11 cellular contexts compared by ENCODE assay signal in the genomic region with DNA sequence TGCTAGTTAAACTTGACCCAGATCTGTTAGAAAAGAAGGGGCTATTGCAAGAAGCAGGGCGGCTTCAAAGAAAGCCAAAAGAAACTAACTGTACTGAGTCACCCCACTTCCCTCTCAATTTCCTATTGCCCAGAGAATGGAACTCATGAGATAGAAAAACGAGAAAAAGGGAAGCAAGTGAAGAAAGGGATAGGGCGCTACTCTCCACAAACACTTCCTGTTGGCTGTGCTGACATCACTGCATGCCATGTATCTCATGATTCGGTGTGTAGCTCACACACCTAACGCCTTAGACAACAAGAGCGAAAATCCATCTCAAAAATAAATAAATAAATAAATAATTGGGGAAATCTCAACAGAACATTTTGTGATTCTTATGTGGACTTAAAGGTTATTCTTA. TPM values are rescaled to one million over a fixed set of nuclear protein-coding genes. Genes with fewer than 3 reads are reported as not detected.
A peak's percentile ranks its signal among the peaks of the same experiment; 100 is the strongest.
DNase-seq lines count a peak whose midpoint lies in the region; ATAC-seq and TF ChIP-seq lines count a peak whose summit lies in the region.
"Had no signal": no experiment of that assay in that cellular context is flagged by ENCODE, and none has a peak within 500 bp of the region (broad histone marks: within the 10 kb centered on the region; RNA-seq: fewer than 3 reads in every experiment).

No MANE protein-coding gene starts in this region.

- no peaks in the 10 kb centered on the region for H3K79me2 ChIP-seq in osteoblast (ENCODE audit: insufficient read depth, low read length)

- no peaks in the 10 kb centered on the region for H4K20me1 ChIP-seq in osteoblast (ENCODE audit: insufficient read depth, low read length)

- TF ChIP-seq CTCF in NB4 (IDR thresholded peaks at IDR 0.05; ENCODE audit: low read depth, low read length): no peak
- TF ChIP-seq CTCF in osteoblast (IDR thresholded peaks at IDR 0.05; ENCODE audit: extremely low read depth, low read depth, low read length): no peak
- TF ChIP-seq CTCF in colonic mucosa (IDR thresholded peaks at IDR 0.05): no peak

- no peak overlapping the region for H3K4me3 ChIP-seq in NB4 (ENCODE audit: low read depth, low read length)
- no peak overlapping the region for H3K4me3 ChIP-seq in osteoblast (ENCODE audit: insufficient read depth, low read length)
- H3K4me3 ChIP-seq in colonic mucosa: no peak overlapping the region

- peaks cover 14% of the 10 kb centered on the region for H3K4me1 Mint-ChIP-seq in activated CD8-positive, alpha-beta memory T cell treated with anti-CD3 and anti-CD28 coated beads, Interleukin-2, amount 10 ng/mL, durations not matched to agents 7 days and 5 days

- no peak for TF ChIP-seq POLR2A in NB4 (IDR thresholded peaks at IDR 0.05; ENCODE audit: extremely low read depth, insufficient read length)

- H3K4me2 ChIP-seq in osteoblast (ENCODE audit: insufficient read depth, low read length): no peak overlapping the region
- H3K4me2 ChIP-seq: SK-N-SH had no signal

- H3K9ac ChIP-seq in colonic mucosa (ENCODE audit: low read depth in 2 of 2, low read length in 2 of 2): no peak overlapping the region
- H3K9ac ChIP-seq: SK-N-SH had no signal

- no peaks in the 10 kb centered on the region for H3K9me3 Mint-ChIP-seq in activated CD8-positive, alpha-beta memory T cell treated with anti-CD3 and anti-CD28 coated beads, Interleukin-2, amount 10 ng/mL, durations not matched to agents 7 days and 5 days (ENCODE audit: low read depth)

- H3K27ac ChIP-seq in caudate nucleus (ENCODE audit: low read depth, low read length) (peak overlapping the region; percentile 44), osteoblast (ENCODE audit: low read depth, low read length) (no peak overlapping the region), colonic mucosa (no peak overlapping the region)

- H3K36me3 ChIP-seq in osteoblast (ENCODE audit: insufficient read depth, low read length) (no peaks in the 10 kb centered on the region), colonic mucosa (no peaks in the 10 kb centered on the region)

- peak overlapping the region; percentile 46 for H3K27ac Mint-ChIP-seq in activated CD8-positive, alpha-beta memory T cell treated with anti-CD3 and anti-CD28 coated beads, Interleukin-2, amount 10 ng/mL, durations not matched to agents 7 days and 5 days

- ATAC-seq in activated CD8-positive, alpha-beta memory T cell treated with anti-CD3 and anti-CD28 coated beads, Interleukin-2, amount 10 ng/mL, durations not matched to agents 7 days and 5 days: peak; percentile 36

- H3K4me1 ChIP-seq in osteoblast (ENCODE audit: insufficient read depth, low read length): peaks cover 2% of the 10 kb centered on the region
- H3K4me1 ChIP-seq in colonic mucosa: no peaks in the 10 kb centered on the region

- DNase-seq in activated CD8-positive, alpha-beta memory T cell treated with anti-CD3 and anti-CD28 coated beads, Interleukin-2, amount 10 ng/mL, durations not matched to agents 7 days and 5 days: no peak
- no peak for DNase-seq in activated CD8-positive, alpha-beta memory T cell treated with anti-CD3 and anti-CD28 coated beads, Interleukin-2, amount 50 U/mL, for 4 hours
- DNase-seq in NB4 (ENCODE audit: low read depth) (peak; percentile 93), caudate nucleus (lab: John Stamatoyannopoulos, UW) (no peak), osteoblast (ENCODE audit: insufficient read length, low spot score, missing footprints) (peak; percentile 1), colonic mucosa (no peak), cerebellum (ENCODE audit: low spot score) (no peak), NK-92 (lab: John Stamatoyannopoulos, UW; ENCODE audit: unreplicated experiment) (no peak)
- DNase-seq: activated CD8-positive, alpha-beta memory T cell treated with anti-CD3 and anti-CD28 coated beads, Interleukin-2, amount 50 U/mL, for 48 hours; GOT3; SK-N-SH had no signal

- no peaks in the 10 kb centered on the region for H3K9me3 ChIP-seq in osteoblast (ENCODE audit: low read depth, low read length)
- H3K9me3 ChIP-seq in colonic mucosa: no peaks in the 10 kb centered on the region
- H3K9me3 ChIP-seq: SK-N-SH had no signal

- CTCF ChIA-PET in activated CD8-positive, alpha-beta memory T cell treated with anti-CD3 and anti-CD28 coated beads, Interleukin-2, amount 10 ng/mL, durations not matched to agents 7 days and 5 days (lab: Charles Lee): no interaction called here

- peaks cover 3% of the 10 kb centered on the region for H3K27me3 Mint-ChIP-seq in activated CD8-positive, alpha-beta memory T cell treated with anti-CD3 and anti-CD28 coated beads, Interleukin-2, amount 10 ng/mL, durations not matched to agents 7 days and 5 days

- intact Hi-C loops in colonic mucosa (cut with DNase I): no loop called here

- no peaks in the 10 kb centered on the region for H3K36me3 Mint-ChIP-seq in activated CD8-positive, alpha-beta memory T cell treated with anti-CD3 and anti-CD28 coated beads, Interleukin-2, amount 10 ng/mL, durations not matched to agents 7 days and 5 days

- no peaks in the 10 kb centered on the region for H3K27me3 ChIP-seq in osteoblast (ENCODE audit: insufficient read depth, low read length)
- no peaks in the 10 kb centered on the region for H3K27me3 ChIP-seq in colonic mucosa

- H3K4me3 Mint-ChIP-seq in activated CD8-positive, alpha-beta memory T cell treated with anti-CD3 and anti-CD28 coated beads, Interleukin-2, amount 10 ng/mL, durations not matched to agents 7 days and 5 days: no peak overlapping the region

- H2AFZ ChIP-seq in osteoblast (ENCODE audit: low read length): no peak overlapping the region

RNA-seq across cellular contexts. Expression of gene P2RX4, which starts 13.0 kb away (rescaled TPM):
- 10 to 100 TPM; 52.6 to 64.8 TPM for total RNA-seq in activated CD8-positive, alpha-beta memory T cell treated with anti-CD3 and anti-CD28 coated beads, Interleukin-2, amount 10 ng/mL, durations not matched to agents 7 days and 5 days
- 22.1 and 23.5 TPM in 2 replicates for total RNA-seq in osteoblast
- 100 to 1,000 TPM in 1 of 2 donors, 10 to 100 TPM in 1; 82.2 to 123 TPM for total RNA-seq in colonic mucosa
- total RNA-seq in cerebellum: 9.4 TPM

Comparison
In these comparisons a context has a peak if more than half of its experiments do, and no peak if none do; other contexts are left out.
1. DNase-seq: peak in NB4 (single experiment) and osteoblast (single experiment); none in activated CD8-positive, alpha-beta memory T cell treated with anti-CD3 and anti-CD28 coated beads, Interleukin-2, amount 10 ng/mL, durations not matched to agents 7 days and 5 days (single experiment), activated CD8-positive, alpha-beta memory T cell treated with anti-CD3 and anti-CD28 coated beads, Interleukin-2, amount 50 U/mL, for 4 hours (single experiment), caudate nucleus (0 of 61), colonic mucosa (single experiment), cerebellum (single experiment) and NK-92 (single experiment).